8 cellular contexts compared by ENCODE assay signal in the genomic region with DNA sequence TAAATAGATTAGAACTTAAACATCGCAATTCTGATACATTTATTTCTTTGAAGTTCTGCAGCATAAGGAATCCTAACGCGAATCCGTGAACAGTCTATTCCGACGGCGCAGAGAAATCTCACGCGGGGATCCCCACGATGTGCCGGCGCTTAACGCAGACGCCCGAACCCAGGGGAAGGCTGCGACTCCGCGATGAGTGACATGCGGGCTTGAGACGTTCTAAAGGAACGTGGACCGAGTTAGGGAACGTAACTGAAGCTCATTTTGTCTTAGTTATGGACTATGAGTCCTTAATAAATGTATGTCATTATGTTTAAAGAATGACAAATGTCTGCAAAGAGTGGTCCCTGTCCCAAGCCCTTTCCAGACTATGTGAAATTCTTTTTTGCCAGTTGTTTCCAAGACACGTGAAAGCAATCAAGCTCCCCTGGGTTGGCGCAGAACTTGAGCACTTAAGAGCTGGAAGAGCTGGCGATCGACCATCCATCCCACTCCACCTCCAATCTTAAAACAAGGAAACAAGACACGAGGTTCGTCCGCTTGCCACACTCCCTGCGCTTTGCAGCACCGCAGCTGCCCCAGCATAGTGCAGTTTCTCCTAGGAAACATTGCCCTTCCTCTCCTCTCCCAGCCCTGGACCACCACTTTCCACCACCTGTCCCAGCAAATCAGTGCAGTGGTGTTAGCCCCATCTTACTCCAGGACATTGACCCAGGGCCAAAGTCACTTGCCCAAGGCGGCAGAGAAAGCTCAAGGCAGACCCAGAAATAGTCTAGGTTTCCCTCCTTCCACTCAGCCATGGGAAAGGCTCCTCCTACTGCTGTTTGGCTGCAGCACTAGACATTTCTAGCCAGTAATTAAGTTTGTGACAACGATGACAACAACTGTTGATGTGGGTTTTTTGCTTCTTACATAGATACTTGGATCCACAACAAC. TPM values are rescaled to one million over a fixed set of nuclear protein-coding genes. Genes with fewer than 3 reads are reported as not detected.
A peak's percentile ranks its signal among the peaks of the same experiment; 100 is the strongest.
DNase-seq lines count a peak whose midpoint lies in the region; ATAC-seq and TF ChIP-seq lines count a peak whose summit lies in the region.

No MANE protein-coding gene starts in this region.

- no peaks in the 10 kb centered on the region for H3K9me3 ChIP-seq in spleen

- WGBS in spleen, 5 donors = 4 to 7% (median 5%) methylated on average over 34 of the region's 34 CpGs

- no peaks in the 10 kb centered on the region for H3K36me3 Mint-ChIP-seq in activated naive CD8-positive, alpha-beta T cell treated with anti-CD3 and anti-CD28 coated beads for 36 hours

- no peak for TF ChIP-seq CTCF in spleen (IDR thresholded peaks at IDR 0.05 in 8 of 11, conservative IDR thresholded peaks at IDR 0.05 in 3 of 11)

- peaks cover 9% of the 10 kb centered on the region for H3K4me1 Mint-ChIP-seq in activated naive CD8-positive, alpha-beta T cell treated with anti-CD3 and anti-CD28 coated beads for 36 hours

- no peak overlapping the region for H3K27ac Mint-ChIP-seq in activated naive CD8-positive, alpha-beta T cell treated with anti-CD3 and anti-CD28 coated beads for 36 hours

- no peak for TF ChIP-seq POLR2A in spleen (IDR thresholded peaks at IDR 0.05)

- ATAC-seq in Right ventricle myocardium inferior = peak; percentile 23
- no peak for ATAC-seq in GM21576 (IDR thresholded peaks at IDR 0.05; ENCODE audit: unreplicated experiment)
- ATAC-seq in HG03095 (IDR thresholded peaks at IDR 0.05; ENCODE audit: unreplicated experiment) = no peak

- peaks cover 0 to 85% (median 24%) of the 10 kb centered on the region in 7 donors for H3K27me3 ChIP-seq in spleen (replicated peaks in 1 of 7)

- H3K36me3 ChIP-seq in spleen = no peaks in the 10 kb centered on the region

- no peak for DNase-seq in Right ventricle myocardium inferior (ENCODE audit: missing footprints)
- no peak for DNase-seq in cardiac septum (ENCODE audit: low spot score)
- peak; percentile 12 for DNase-seq in activated naive CD8-positive, alpha-beta T cell treated with anti-CD3 and anti-CD28 coated beads for 36 hours
- DNase-seq in spleen = peak; percentile 63
- no peak for DNase-seq in NCI-H526 treated with DMSO at 0.1 percent for 48 hours (lab: John Stamatoyannopoulos, UW)

- H3K9me3 Mint-ChIP-seq in activated naive CD8-positive, alpha-beta T cell treated with anti-CD3 and anti-CD28 coated beads for 36 hours = no peaks in the 10 kb centered on the region

- H3K27ac ChIP-seq in spleen = peak overlapping the region in 1 of 8 donors; percentile 38

- intact Hi-C loops in Right ventricle myocardium inferior (cut with DNase I) (loop anchor here (5.0 to 10.0 kb wide), 2 partner anchors 118 to 149 kb away; no protein-coding TSS in a partner anchor), cardiac septum (cut with DNase I) (loop anchor here (5.0 kb wide), 1 partner anchor 149 kb away; no protein-coding TSS in a partner anchor), spleen (cut with DNase I; ENCODE audit: low total_unique reads) (no loop called here)

- H3K4me1 ChIP-seq in spleen = peaks cover 6 to 42% (median 22%) of the 10 kb centered on the region in 6 donors

- H3K4me3 Mint-ChIP-seq in activated naive CD8-positive, alpha-beta T cell treated with anti-CD3 and anti-CD28 coated beads for 36 hours = peak overlapping the region; percentile 65

- peaks cover 52% of the 10 kb centered on the region for H3K27me3 Mint-ChIP-seq in activated naive CD8-positive, alpha-beta T cell treated with anti-CD3 and anti-CD28 coated beads for 36 hours

- peak overlapping the region; percentile 47 for H3K4me3 ChIP-seq in iPS-11a (ENCODE audit: low read depth, low read length)
- H3K4me3 ChIP-seq in spleen = peak overlapping the region in 6 of 8 donors; percentile 41 to 78 (median 63)

RNA-seq across cellular contexts. Expression of gene PARD3, which starts 1.2 kb away (rescaled TPM):
- total RNA-seq in Right ventricle myocardium inferior (34.6 TPM), cardiac septum (36.7 TPM), spleen (10 to 100 TPM in 6 of 7 donors, 1 to 10 TPM in 1; 8.3 to 18.9 (median 11.5) TPM)
- total RNA-seq in activated naive CD8-positive, alpha-beta T cell treated with anti-CD3 and anti-CD28 coated beads for 36 hours = 1 to 10 TPM; 1.3 to 1.9 TPM
- 1 to 10 TPM; 2.8 to 4.8 (median 4.8) TPM for polyA plus RNA-seq in spleen

Comparison
In these comparisons a context has a peak if more than half of its experiments do, and no peak if none do; other contexts are left out.
1. DNase-seq: peak in activated naive CD8-positive, alpha-beta T cell treated with anti-CD3 and anti-CD28 coated beads for 36 hours (single experiment) and spleen (single experiment); none in Right ventricle myocardium inferior (single experiment), cardiac septum (single experiment) and NCI-H526 treated with DMSO at 0.1 percent for 48 hours (single experiment).